Comparison of ENCODE assay signal across 9 cellular contexts in genomic region chr20:1820137-1821074, GRCh38.
DNase-seq lines count a peak whose midpoint lies in the region; ATAC-seq and TF ChIP-seq lines count a peak whose summit lies in the region.
"Had no signal": no experiment of that assay in that cellular context is flagged by ENCODE, and none has a peak within 500 bp of the region (broad histone marks: within the 10 kb centered on the region; RNA-seq: fewer than 3 reads in every experiment).

No MANE protein-coding gene starts in this region.

- peaks cover 4% of the 10 kb centered on the region for H3K27me3 ChIP-seq in left ventricle myocardium inferior (ENCODE audit: low read depth)
- peaks cover 0 to 26% (median 0%) of the 10 kb centered on the region in 7 donors for H3K27me3 ChIP-seq in spleen (replicated peaks in 1 of 7)

- intact Hi-C loops in left ventricle myocardium inferior (cut with micrococcal nuclease) (no loop called here), spleen (cut with DNase I; ENCODE audit: low total_unique reads) (no loop called here)

- TF ChIP-seq POLR2A in spleen (IDR thresholded peaks at IDR 0.05), result no peak

- H3K4me1 ChIP-seq in left ventricle myocardium inferior, result peaks cover 35% of the 10 kb centered on the region
- peaks cover 0 to 86% (median 33%) of the 10 kb centered on the region in 6 donors for H3K4me1 ChIP-seq in spleen

- H3K9me3 ChIP-seq in left ventricle myocardium inferior (replicated peaks), result peaks cover 31% of the 10 kb centered on the region
- H3K9me3 ChIP-seq in spleen, result peaks cover 0 to 45% (median 31%) of the 10 kb centered on the region in 8 donors

- H3K36me3 ChIP-seq in left ventricle myocardium inferior (no peaks in the 10 kb centered on the region), spleen (no peaks in the 10 kb centered on the region)

- H3K4me3 ChIP-seq in left ventricle myocardium inferior (no peak overlapping the region), spleen (peak overlapping the region in 1 of 8 donors; percentile 45)

- no peak for TF ChIP-seq CTCF in left ventricle myocardium inferior (IDR thresholded peaks at IDR 0.05; ENCODE audit: borderline replicate concordance)
- TF ChIP-seq CTCF in spleen (IDR thresholded peaks at IDR 0.05 in 8 of 11, conservative IDR thresholded peaks at IDR 0.05 in 3 of 11), result no peak

- DNase-seq in HT1080 (ENCODE audit: low read depth) (peak; percentile 39), astrocyte of the hippocampus (ENCODE audit: low read depth, low spot score) (peak; percentile 53), left ventricle myocardium inferior (no peak), spleen (peak; percentile 85), G401 (ENCODE audit: low spot score) (no peak), GDM1 (lab: John Stamatoyannopoulos, UW) (no peak)
- no peak for DNase-seq in activated T-cell treated with anti-CD3 and anti-CD28 coated beads, Interleukin-2, amount 50 U/mL, for 48 hours
- DNase-seq: activated CD8-positive, alpha-beta memory T cell treated with anti-CD3 and anti-CD28 coated beads for 24 hours had no signal

- peak overlapping the region; percentile 16 for H3K27ac ChIP-seq in left ventricle myocardium inferior (replicated peaks)
- H3K27ac ChIP-seq in spleen, result peak overlapping the region in 7 of 8 donors; percentile 63 to 93 (median 86)

- 63 to 80% (median 69%) methylated on average over 8 of the region's 8 CpGs for WGBS in spleen, 5 donors

- in situ Hi-C loops in G401 (cut with HindIII; ENCODE audit: low sequenced_read_pairs), result no loop called here

- ATAC-seq in GM21619 (IDR thresholded peaks at IDR 0.05; ENCODE audit: unreplicated experiment), result no peak

Comparison
In these comparisons a context has a peak if more than half of its experiments do, and no peak if none do; other contexts are left out.
1. DNase-seq: peak in HT1080 (single experiment), astrocyte of the hippocampus (single experiment) and spleen (single experiment); none in left ventricle myocardium inferior (single experiment), G401 (single experiment), activated T-cell treated with anti-CD3 and anti-CD28 coated beads, Interleukin-2, amount 50 U/mL, for 48 hours (0 of 2) and GDM1 (single experiment).